Comparison of ENCODE assay signal across 11 cellular contexts in the genomic region with DNA sequence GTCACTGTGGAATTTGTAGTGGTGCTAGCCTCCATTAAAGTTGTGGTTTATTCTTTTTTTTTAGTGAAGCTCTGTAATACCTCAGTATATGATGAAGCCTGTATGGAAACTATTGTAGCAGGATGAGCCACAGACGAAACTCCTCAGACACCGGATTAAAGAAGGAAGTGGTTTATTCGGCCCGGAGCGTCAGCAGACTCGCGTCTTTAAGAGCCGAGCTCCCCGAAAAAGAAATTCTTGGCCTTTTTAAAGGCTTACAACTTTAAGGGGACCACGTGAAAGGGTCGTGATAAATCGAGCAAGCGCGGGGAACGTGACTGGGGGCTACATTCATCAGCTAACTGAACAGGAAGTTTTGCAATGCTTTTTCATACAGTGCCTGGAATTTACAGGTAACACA. TPM values are rescaled to one million over a fixed set of nuclear protein-coding genes. Genes with fewer than 3 reads are reported as not detected.
DNase-seq lines count a peak whose midpoint lies in the region; ATAC-seq and TF ChIP-seq lines count a peak whose summit lies in the region.
"Had no signal": no experiment of that assay in that cellular context is flagged by ENCODE, and none has a peak within 500 bp of the region (broad histone marks: within the 10 kb centered on the region; RNA-seq: fewer than 3 reads in every experiment).

No MANE protein-coding gene starts in this region.

- H3K27ac Mint-ChIP-seq in CD4-positive, alpha-beta T cell = peak overlapping the region; percentile 71
- H3K27ac Mint-ChIP-seq in activated CD4-positive, alpha-beta T cell treated with anti-CD3 and anti-CD28 coated beads, Interleukin-2, amount 10 ng/mL, durations not matched to agents 7 days and 5 days = peak overlapping the region; percentile 63
- H3K27ac Mint-ChIP-seq in mesothelial cell of epicardium (peak overlapping the region; percentile 7), immature natural killer cell (no peak overlapping the region)
- H3K27ac Mint-ChIP-seq: activated B cell treated with CpG ODN at 0.5 μM for 24 hours, neural progenitor cell had no signal

- H3K9me3 Mint-ChIP-seq in CD4-positive, alpha-beta T cell = no peaks in the 10 kb centered on the region
- no peaks in the 10 kb centered on the region for H3K9me3 Mint-ChIP-seq in activated CD4-positive, alpha-beta T cell treated with anti-CD3 and anti-CD28 coated beads, Interleukin-2, amount 10 ng/mL, durations not matched to agents 7 days and 5 days
- H3K9me3 Mint-ChIP-seq in mesothelial cell of epicardium (peaks cover 7% of the 10 kb centered on the region), immature natural killer cell (peaks cover 0 to 2% (median 0%) of the 10 kb centered on the region in 6 donors)
- H3K9me3 Mint-ChIP-seq: activated B cell treated with CpG ODN at 0.5 μM for 24 hours, neural progenitor cell had no signal

- no peaks in the 10 kb centered on the region for H3K36me3 Mint-ChIP-seq in CD4-positive, alpha-beta T cell (ENCODE audit: low read depth)
- no peaks in the 10 kb centered on the region for H3K36me3 Mint-ChIP-seq in activated CD4-positive, alpha-beta T cell treated with anti-CD3 and anti-CD28 coated beads, Interleukin-2, amount 10 ng/mL, durations not matched to agents 7 days and 5 days (ENCODE audit: low read depth)
- H3K36me3 Mint-ChIP-seq in mesothelial cell of epicardium = no peaks in the 10 kb centered on the region
- peaks cover 0 to 3% (median 0%) of the 10 kb centered on the region in 3 donors for H3K36me3 Mint-ChIP-seq in immature natural killer cell
- H3K36me3 Mint-ChIP-seq: neural progenitor cell had no signal

- no peak for TF ChIP-seq CTCF in CD4-positive, alpha-beta T cell (IDR thresholded peaks at IDR 0.05)
- TF ChIP-seq CTCF in mesothelial cell of epicardium (IDR thresholded peaks at IDR 0.05; ENCODE audit: unreplicated experiment) (no peak), foreskin keratinocyte (conservative IDR thresholded peaks at IDR 0.05) (no peak)

- H3K4me3 Mint-ChIP-seq in CD4-positive, alpha-beta T cell = peak overlapping the region; percentile 81
- peak overlapping the region; percentile 44 for H3K4me3 Mint-ChIP-seq in activated CD4-positive, alpha-beta T cell treated with anti-CD3 and anti-CD28 coated beads, Interleukin-2, amount 10 ng/mL, durations not matched to agents 7 days and 5 days
- H3K4me3 Mint-ChIP-seq in mesothelial cell of epicardium (no peak overlapping the region), immature natural killer cell (peak overlapping the region in 2 of 5 donors; percentile 30 to 48)
- H3K4me3 Mint-ChIP-seq: activated B cell treated with CpG ODN at 0.5 μM for 24 hours, neural progenitor cell had no signal

- H3K27ac ChIP-seq in CD4-positive, alpha-beta T cell (ENCODE audit: low read depth, low read length) = no peak overlapping the region
- H3K27ac ChIP-seq in foreskin keratinocyte = no peak overlapping the region
- H3K27ac ChIP-seq: neural progenitor cell had no signal

- H3K27me3 Mint-ChIP-seq in CD4-positive, alpha-beta T cell = peaks cover 5% of the 10 kb centered on the region
- peaks cover 3% of the 10 kb centered on the region for H3K27me3 Mint-ChIP-seq in activated CD4-positive, alpha-beta T cell treated with anti-CD3 and anti-CD28 coated beads, Interleukin-2, amount 10 ng/mL, durations not matched to agents 7 days and 5 days
- H3K27me3 Mint-ChIP-seq in mesothelial cell of epicardium (ENCODE audit: low read depth) (no peaks in the 10 kb centered on the region), immature natural killer cell (ENCODE audit: low read depth in 3 of 3) (peaks cover 3 to 8% (median 4%) of the 10 kb centered on the region in 3 donors)

- intact Hi-C loops in CD4-positive, alpha-beta T cell (cut with DNase I, micrococcal nuclease) = no loop called here

- peak; percentile 74 for ATAC-seq in CD4-positive, alpha-beta T cell (ENCODE audit: poor library complexity)
- ATAC-seq in HG02870 (IDR thresholded peaks at IDR 0.05; ENCODE audit: unreplicated experiment) (peak; percentile 59), foreskin keratinocyte (no peak)

- peaks cover 11% of the 10 kb centered on the region for H3K4me1 Mint-ChIP-seq in CD4-positive, alpha-beta T cell (ENCODE audit: low read depth)
- peaks cover 9% of the 10 kb centered on the region for H3K4me1 Mint-ChIP-seq in activated CD4-positive, alpha-beta T cell treated with anti-CD3 and anti-CD28 coated beads, Interleukin-2, amount 10 ng/mL, durations not matched to agents 7 days and 5 days
- no peaks in the 10 kb centered on the region for H3K4me1 Mint-ChIP-seq in mesothelial cell of epicardium
- peaks cover 0 to 7% of the 10 kb centered on the region in 2 donors for H3K4me1 Mint-ChIP-seq in immature natural killer cell
- H3K4me1 Mint-ChIP-seq: activated B cell treated with CpG ODN at 0.5 μM for 24 hours, neural progenitor cell had no signal

- POLR2A ChIA-PET in CD4-positive, alpha-beta T cell (lab: Charles Lee) = no interaction called here
- POLR2A ChIA-PET in activated CD4-positive, alpha-beta T cell treated with anti-CD3 and anti-CD28 coated beads, Interleukin-2, amount 10 ng/mL, durations not matched to agents 7 days and 5 days (lab: Charles Lee) = interaction anchor here (0.6 to 0.7 kb wide), 2 partner anchors 66 to 727 kb away, joined by 3 to 11 read pairs; no protein-coding TSS in a partner anchor

- no peaks in the 10 kb centered on the region for H3K9me3 ChIP-seq in CD4-positive, alpha-beta T cell (ENCODE audit: control insufficient read depth, low read length)
- H3K9me3 ChIP-seq in MG63 = no peaks in the 10 kb centered on the region

- no peaks in the 10 kb centered on the region for H3K4me1 ChIP-seq in foreskin keratinocyte
- H3K4me1 ChIP-seq: neural progenitor cell had no signal

- no peaks in the 10 kb centered on the region for H3K27me3 ChIP-seq in CD4-positive, alpha-beta T cell (ENCODE audit: control insufficient read depth, insufficient read depth, low read length)
- no peaks in the 10 kb centered on the region for H3K27me3 ChIP-seq in MG63
- no peaks in the 10 kb centered on the region for H3K27me3 ChIP-seq in foreskin keratinocyte
- H3K27me3 ChIP-seq: neural progenitor cell had no signal

- peak in 2 of 10 experiments; percentile 10 to 14 for DNase-seq in CD4-positive, alpha-beta T cell
- no peak for DNase-seq in activated CD4-positive, alpha-beta T cell treated with anti-CD3 and anti-CD28 coated beads, Interleukin-2, amount 10 ng/mL, durations not matched to agents 7 days and 5 days
- no peak for DNase-seq in mesothelial cell of epicardium (ENCODE audit: low spot score in 2 of 2, unreplicated experiment in 2 of 2)
- no peak for DNase-seq in DMS 273 treated with DMSO at 0.1 percent for 48 hours (lab: John Stamatoyannopoulos, UW)
- no peak for DNase-seq in MG63
- DNase-seq in immature natural killer cell = no peak
- DNase-seq in foreskin keratinocyte = no peak
- DNase-seq: activated B cell treated with CpG ODN at 0.5 μM for 24 hours, cerebellar nuclear complex had no signal

- CTCF ChIA-PET in CD4-positive, alpha-beta T cell (lab: Charles Lee) = interaction anchor here (0.6 to 1.7 kb wide), 3 partner anchors 21 to 321 kb away, joined by 3 to 5 read pairs (median 5); no protein-coding TSS in a partner anchor
- CTCF ChIA-PET in activated CD4-positive, alpha-beta T cell treated with anti-CD3 and anti-CD28 coated beads, Interleukin-2, amount 10 ng/mL, durations not matched to agents 7 days and 5 days (lab: Charles Lee) = interaction anchor here (0.6 to 1.9 kb wide), 5 partner anchors 8 to 1115 kb away, joined by 3 to 4 read pairs (median 3); a partner anchor contains a TSS

- no peak overlapping the region for H3K4me3 ChIP-seq in MG63
- H3K4me3 ChIP-seq: neural progenitor cell had no signal

- H3K36me3 ChIP-seq in MG63 = no peaks in the 10 kb centered on the region
- H3K36me3 ChIP-seq: neural progenitor cell had no signal

RNA-seq across cellular contexts. Expression of a gene that starts 8.1 kb away (rescaled TPM):
- total RNA-seq in CD4-positive, alpha-beta T cell = 1 to 10 TPM; 1.5 to 2.2 TPM
- under 1 TPM in 1 of 2 experiments, not detected in 1; 0.37 TPM for total RNA-seq in activated CD4-positive, alpha-beta T cell treated with anti-CD3 and anti-CD28 coated beads, Interleukin-2, amount 10 ng/mL, durations not matched to agents 7 days and 5 days
- total RNA-seq in mesothelial cell of epicardium (0.36 TPM in 1 of 3 replicates, not detected in the others), foreskin keratinocyte (0.58 and 0.81 TPM in 2 replicates)
- 1.5 TPM in 1 of 2 replicates, not detected in the other for total RNA-seq in MG63 (2014; rRNA removed; shearing (Covaris generic); ENCODE audit: low replicate concordance)
- polyA plus RNA-seq in immature natural killer cell (1 to 10 TPM in 1 of 3 donors, not detected in 2; 1.1 TPM), foreskin keratinocyte (0.60 and 0.70 TPM in 2 replicates)
- total RNA-seq: activated B cell treated with CpG ODN at 0.5 μM for 24 hours had no signal

RNA-seq across cellular contexts. Expression of a gene that starts 59.9 kb away (rescaled TPM):
- not detected for total RNA-seq in CD4-positive, alpha-beta T cell
- not detected for total RNA-seq in activated CD4-positive, alpha-beta T cell treated with anti-CD3 and anti-CD28 coated beads, Interleukin-2, amount 10 ng/mL, durations not matched to agents 7 days and 5 days
- total RNA-seq in mesothelial cell of epicardium (not detected in 3 replicates), foreskin keratinocyte (not detected in 2 replicates)
- total RNA-seq in MG63 (2014; rRNA removed; shearing (Covaris generic); ENCODE audit: low replicate concordance) = not detected in 2 replicates
- polyA plus RNA-seq in immature natural killer cell (not detected), foreskin keratinocyte (not detected in 2 replicates)
- total RNA-seq: activated B cell treated with CpG ODN at 0.5 μM for 24 hours had no signal

Comparison
In these comparisons a context has a peak if more than half of its experiments do, and no peak if none do; other contexts are left out.
1. H3K27ac Mint-ChIP-seq: peak in CD4-positive, alpha-beta T cell (single experiment), activated CD4-positive, alpha-beta T cell treated with anti-CD3 and anti-CD28 coated beads, Interleukin-2, amount 10 ng/mL, durations not matched to agents 7 days and 5 days (single experiment) and mesothelial cell of epicardium (single experiment); none in immature natural killer cell (0 of 6).